Comparison of ENCODE assay signal across 17 cellular contexts in genomic region chr10:67695555-67695954, GRCh38. TPM values are rescaled to one million over a fixed set of nuclear protein-coding genes. Genes with fewer than 3 reads are reported as not detected.
A peak's percentile ranks its signal among the peaks of the same experiment; 100 is the strongest.
DNase-seq lines count a peak whose midpoint lies in the region; ATAC-seq and TF ChIP-seq lines count a peak whose summit lies in the region.
"Had no signal": no experiment of that assay in that cellular context is flagged by ENCODE, and none has a peak within 500 bp of the region (broad histone marks: within the 10 kb centered on the region; RNA-seq: fewer than 3 reads in every experiment).

No MANE protein-coding gene starts in this region.

- H3K9me3 Mint-ChIP-seq in mesothelial cell of epicardium: no peaks in the 10 kb centered on the region
- H3K9me3 Mint-ChIP-seq: memory B cell; T-helper 1 cell treated with Interleukin-12 subunit alpha and Interleukin-12 subunit beta and Interleukin-4 antibody, amounts not matched to agents 30 μg/mL and 1 μg/mL, for 36 hours had no signal

- H3K36me3 ChIP-seq in esophagus muscularis mucosa: no peaks in the 10 kb centered on the region
- H3K36me3 ChIP-seq in stomach smooth muscle (ENCODE audit: control insufficient read depth in 2 of 2, insufficient read depth in 2 of 2, low read length in 2 of 2): no peaks in the 10 kb centered on the region
- H3K36me3 ChIP-seq: esophagus squamous epithelium, neural progenitor cell had no signal

- peak overlapping the region; percentile 48 to 54 (median 51) for H3K4me3 ChIP-seq in esophagus muscularis mucosa
- H3K4me3 ChIP-seq in stomach smooth muscle (ENCODE audit: low read length in 2 of 2): peak overlapping the region; percentile 56 to 79
- H3K4me3 ChIP-seq: neural progenitor cell had no signal

- peak; percentile 29 for ATAC-seq in HG03039 (IDR thresholded peaks at IDR 0.05; ENCODE audit: unreplicated experiment)
- ATAC-seq in activated CD4-positive, CD25-positive, alpha-beta regulatory T cell treated with anti-CD3 and anti-CD28 coated beads, Interleukin-2, amount 50 U/mL, for 24 hours: no peak
- no peak for ATAC-seq in GM18861 (IDR thresholded peaks at IDR 0.05; ENCODE audit: unreplicated experiment)
- ATAC-seq: stimulated activated naive CD8-positive, alpha-beta T cell treated with anti-CD3 and anti-CD28 coated beads, Interleukin-15, Interleukin-2, amounts not matched to agents 100 U/mL and 50 U/mL, for 24 hours had no signal

- TF ChIP-seq EP300 in esophagus muscularis mucosa (IDR thresholded peaks at IDR 0.05): no peak

- peak overlapping the region; percentile 36 for H3K4me3 Mint-ChIP-seq in mesothelial cell of epicardium
- H3K4me3 Mint-ChIP-seq: CD4-positive, alpha-beta memory T cell; memory B cell; neural progenitor cell; T-helper 1 cell treated with Interleukin-12 subunit alpha and Interleukin-12 subunit beta and Interleukin-4 antibody, amounts not matched to agents 30 μg/mL and 1 μg/mL, for 36 hours had no signal

- intact Hi-C loops in esophagus muscularis mucosa (cut with DNase I): no loop called here

- H3K27me3 ChIP-seq in esophagus muscularis mucosa (no peaks in the 10 kb centered on the region), stomach smooth muscle (ENCODE audit: control insufficient read depth in 1 of 2, insufficient read depth in 2 of 2, low read length in 2 of 2) (no peaks in the 10 kb centered on the region)
- H3K27me3 ChIP-seq: esophagus squamous epithelium, neural progenitor cell had no signal

- H3K9ac ChIP-seq in stomach smooth muscle (ENCODE audit: low read length in 2 of 2): peak overlapping the region; percentile 59 to 60
- H3K9ac ChIP-seq: neural progenitor cell had no signal

- H3K4me1 Mint-ChIP-seq in mesothelial cell of epicardium: peaks cover 25% of the 10 kb centered on the region
- H3K4me1 Mint-ChIP-seq: memory B cell had no signal

- H3K36me3 Mint-ChIP-seq in mesothelial cell of epicardium: no peaks in the 10 kb centered on the region
- H3K36me3 Mint-ChIP-seq: CD4-positive, alpha-beta memory T cell; memory B cell had no signal

- no peak for TF ChIP-seq POLR2A in esophagus muscularis mucosa (IDR thresholded peaks at IDR 0.05; ENCODE audit: low read depth)

- WGBS in esophagus muscularis mucosa: 12% methylated on average over 5 of the region's 5 CpGs

- no peak overlapping the region for H3K27ac Mint-ChIP-seq in mesothelial cell of epicardium
- H3K27ac Mint-ChIP-seq: CD4-positive, alpha-beta memory T cell; memory B cell; neural progenitor cell; T-helper 1 cell treated with Interleukin-12 subunit alpha and Interleukin-12 subunit beta and Interleukin-4 antibody, amounts not matched to agents 30 μg/mL and 1 μg/mL, for 36 hours had no signal

- H3K27me3 Mint-ChIP-seq in mesothelial cell of epicardium (ENCODE audit: low read depth): no peaks in the 10 kb centered on the region

- H3K9me3 ChIP-seq in esophagus muscularis mucosa: no peaks in the 10 kb centered on the region
- no peaks in the 10 kb centered on the region for H3K9me3 ChIP-seq in stomach smooth muscle (ENCODE audit: control insufficient read depth in 2 of 2, low read length in 2 of 2)
- H3K9me3 ChIP-seq: esophagus squamous epithelium had no signal

- peak overlapping the region; percentile 63 to 76 (median 68) for H3K27ac ChIP-seq in esophagus muscularis mucosa (replicated peaks in 1 of 4)
- H3K27ac ChIP-seq in stomach smooth muscle (ENCODE audit: low read length): peak overlapping the region; percentile 61
- H3K27ac ChIP-seq: neural progenitor cell had no signal

- TF ChIP-seq CTCF in esophagus muscularis mucosa (IDR thresholded peaks at IDR 0.05): no peak
- no peak for TF ChIP-seq CTCF in mesothelial cell of epicardium (IDR thresholded peaks at IDR 0.05; ENCODE audit: unreplicated experiment)

- DNase-seq in esophagus muscularis mucosa (ENCODE audit: extremely low spot score): no peak
- no peak for DNase-seq in mesothelial cell of epicardium (ENCODE audit: low spot score in 2 of 2, unreplicated experiment in 2 of 2)
- DNase-seq in activated CD8-positive, alpha-beta memory T cell treated with anti-CD3 and anti-CD28 coated beads for 24 hours: no peak
- DNase-seq in activated CD4-positive, alpha-beta T cell treated with anti-CD3 and anti-CD28 coated beads for 48 hours: no peak
- DNase-seq: CD4-positive, alpha-beta memory T cell; effector CD4-positive, alpha-beta T cell; esophagus squamous epithelium; NCI-H187 treated with DMSO at 0.1 percent for 48 hours; stimulated activated naive CD8-positive, alpha-beta T cell treated with anti-CD3 and anti-CD28 coated beads, Interleukin-15, Interleukin-2, amounts not matched to agents 100 U/mL and 50 U/mL, for 24 hours had no signal

- H3K4me1 ChIP-seq in esophagus muscularis mucosa (peaks cover 6 to 31% (median 26%) of the 10 kb centered on the region in 4 donors), stomach smooth muscle (ENCODE audit: control insufficient read depth, insufficient read depth, low read length) (no peaks in the 10 kb centered on the region)

RNA-seq across cellular contexts. Expression of gene CTNNA3, which starts 0.4 kb away (rescaled TPM):
- 10 to 100 TPM in 3 of 4 donors, 1 to 10 TPM in 1; 5.1 to 27.8 (median 17.6) TPM for total RNA-seq in esophagus muscularis mucosa
- total RNA-seq in mesothelial cell of epicardium: 14.2 to 17.6 TPM (median 14.2 TPM) in 3 replicates
- total RNA-seq: activated CD8-positive, alpha-beta memory T cell treated with anti-CD3 and anti-CD28 coated beads for 36 hours; CD4-positive, alpha-beta memory T cell had no signal
